Comparison of ENCODE assay signal across 8 cellular contexts in genomic region chr7:55365680-55366460, GRCh38. TPM values are rescaled to one million over a fixed set of nuclear protein-coding genes. Genes with fewer than 3 reads are reported as not detected.
A peak's percentile ranks its signal among the peaks of the same experiment; 100 is the strongest.
DNase-seq lines count a peak whose midpoint lies in the region; ATAC-seq and TF ChIP-seq lines count a peak whose summit lies in the region.

No MANE protein-coding gene starts in this region.

- peak; percentile 95 to 97 for DNase-seq in Caco-2
- peak; percentile 98 for DNase-seq in HT-29 (ENCODE audit: low spot score)
- peak; percentile 82 to 89 for DNase-seq in NOMO-1 (lab: John Stamatoyannopoulos, UW; ENCODE audit: unreplicated experiment in 2 of 2)
- peak; percentile 95 for DNase-seq in activated CD8-positive, alpha-beta memory T cell treated with anti-CD3 and anti-CD28 coated beads, Interleukin-2, amount 10 ng/mL, durations not matched to agents 7 days and 5 days
- DNase-seq in mesenteric fat pad (ENCODE audit: low spot score): peak; percentile 99
- DNase-seq in stimulated activated CD8-positive, alpha-beta memory T cell treated with anti-CD3 and anti-CD28 coated beads, Interleukin-15, amount 100 ng/mL, for 1 hour (ENCODE audit: low read depth): peak; percentile 87

- peak; percentile 17 to 29 for TF ChIP-seq CTCF in Caco-2 (IDR thresholded peaks at IDR 0.05; ENCODE audit: insufficient read depth in 1 of 2, low read depth in 1 of 2, low read length in 1 of 2, severe bottlenecking in 1 of 2, unreplicated experiment in 1 of 2)

- H3K9me3 Mint-ChIP-seq in Caco-2 (ENCODE audit: unreplicated experiment): no peaks in the 10 kb centered on the region
- no peaks in the 10 kb centered on the region for H3K9me3 Mint-ChIP-seq in activated CD8-positive, alpha-beta memory T cell treated with anti-CD3 and anti-CD28 coated beads, Interleukin-2, amount 10 ng/mL, durations not matched to agents 7 days and 5 days (ENCODE audit: low read depth)

- no peaks in the 10 kb centered on the region for H3K27me3 Mint-ChIP-seq in Caco-2 (ENCODE audit: insufficient read depth, unreplicated experiment)
- H3K27me3 Mint-ChIP-seq in activated CD8-positive, alpha-beta memory T cell treated with anti-CD3 and anti-CD28 coated beads, Interleukin-2, amount 10 ng/mL, durations not matched to agents 7 days and 5 days: peaks cover 3% of the 10 kb centered on the region

- intact Hi-C loops in Caco-2 (cut with micrococcal nuclease; ENCODE audit: unreplicated experiment): loop anchor here (1.0 to 10.0 kb wide), 6 partner anchors 30 to 591 kb away; no protein-coding TSS in a partner anchor

- peak overlapping the region; percentile 98 for H3K4me3 Mint-ChIP-seq in Caco-2 (ENCODE audit: unreplicated experiment)
- peak overlapping the region; percentile 89 for H3K4me3 Mint-ChIP-seq in activated CD8-positive, alpha-beta memory T cell treated with anti-CD3 and anti-CD28 coated beads, Interleukin-2, amount 10 ng/mL, durations not matched to agents 7 days and 5 days

- peak overlapping the region; percentile 94 for H3K9ac ChIP-seq in endocrine pancreas (ENCODE audit: control insufficient read depth, insufficient read depth, low read length)

- H3K4me1 ChIP-seq in Caco-2 (no peaks in the 10 kb centered on the region; the same call in 1 of the 2 replicates), endocrine pancreas (ENCODE audit: control insufficient read depth, insufficient read depth, low read length) (peaks cover 6% of the 10 kb centered on the region)

- H3K9me3 ChIP-seq in Caco-2 (no peaks in the 10 kb centered on the region), endocrine pancreas (ENCODE audit: control insufficient read depth, low read length) (no peaks in the 10 kb centered on the region)

- ATAC-seq in GM21360 (IDR thresholded peaks at IDR 0.05; ENCODE audit: unreplicated experiment): peak; percentile 82
- peak; percentile 89 for ATAC-seq in activated CD8-positive, alpha-beta memory T cell treated with anti-CD3 and anti-CD28 coated beads, Interleukin-2, amount 10 ng/mL, durations not matched to agents 7 days and 5 days

- peaks cover 18% of the 10 kb centered on the region for H3K36me3 Mint-ChIP-seq in Caco-2 (ENCODE audit: insufficient read depth, unreplicated experiment)
- H3K36me3 Mint-ChIP-seq in activated CD8-positive, alpha-beta memory T cell treated with anti-CD3 and anti-CD28 coated beads, Interleukin-2, amount 10 ng/mL, durations not matched to agents 7 days and 5 days: peaks cover 2% of the 10 kb centered on the region

- POLR2A ChIA-PET in Caco-2 (lab: Charles Lee): interaction anchor here (0.6 to 1.4 kb wide), 7 partner anchors 29 to 177 kb away, joined by 3 to 9 read pairs (median 4); no protein-coding TSS in a partner anchor

- H3K36me3 ChIP-seq in Caco-2 (ENCODE audit: control insufficient read depth, insufficient read depth, low read length) (no peaks in the 10 kb centered on the region), endocrine pancreas (ENCODE audit: control insufficient read depth, insufficient read depth, low read length) (no peaks in the 10 kb centered on the region)

- CTCF ChIA-PET in Caco-2 (lab: Charles Lee): no interaction called here
- CTCF ChIA-PET in activated CD8-positive, alpha-beta memory T cell treated with anti-CD3 and anti-CD28 coated beads, Interleukin-2, amount 10 ng/mL, durations not matched to agents 7 days and 5 days (lab: Charles Lee): interaction anchor here (0.7 to 2.4 kb wide), 6 partner anchors 14 to 85 kb away, joined by 3 to 16 read pairs (median 5); no protein-coding TSS in a partner anchor

- H3K27ac Mint-ChIP-seq in Caco-2 (ENCODE audit: unreplicated experiment): peak overlapping the region; percentile 99
- peak overlapping the region; percentile 91 for H3K27ac Mint-ChIP-seq in activated CD8-positive, alpha-beta memory T cell treated with anti-CD3 and anti-CD28 coated beads, Interleukin-2, amount 10 ng/mL, durations not matched to agents 7 days and 5 days

- no peaks in the 10 kb centered on the region for H3K27me3 ChIP-seq in Caco-2 (replicated peaks; ENCODE audit: control insufficient read depth, insufficient read depth, low read length)
- H3K27me3 ChIP-seq in endocrine pancreas (ENCODE audit: control insufficient read depth, insufficient read depth, low read length): no peaks in the 10 kb centered on the region

- peaks cover 18% of the 10 kb centered on the region for H3K4me1 Mint-ChIP-seq in Caco-2 (ENCODE audit: low read depth, unreplicated experiment)
- peaks cover 26% of the 10 kb centered on the region for H3K4me1 Mint-ChIP-seq in activated CD8-positive, alpha-beta memory T cell treated with anti-CD3 and anti-CD28 coated beads, Interleukin-2, amount 10 ng/mL, durations not matched to agents 7 days and 5 days

- H3K4me3 ChIP-seq in Caco-2 (ENCODE audit: low read depth, low read length) (peak overlapping the region; percentile 73), endocrine pancreas (ENCODE audit: control insufficient read depth, insufficient read depth, low read length) (peak overlapping the region; percentile 91)

- BruUV-seq in Caco-2 (replicated peaks; lab: Mats Ljungman, UMichigan): no TSS peak

RNA-seq across cellular contexts. Expression of gene LANCL2, which starts 0.7 kb away (rescaled TPM):
- total RNA-seq in Caco-2 (2022) (18.1 and 18.5 TPM in 2 replicates), mesenteric fat pad (11.0 TPM)
- 14.3 and 19.9 TPM in 2 replicates for total RNA-seq in HT-29 (2014; rRNA removed; shearing (Covaris generic))
- 1 to 10 TPM; 5.3 to 7.1 TPM for total RNA-seq in activated CD8-positive, alpha-beta memory T cell treated with anti-CD3 and anti-CD28 coated beads, Interleukin-2, amount 10 ng/mL, durations not matched to agents 7 days and 5 days

Comparison
In these comparisons a context has a peak if more than half of its experiments do, and no peak if none do; other contexts are left out.
1. Peak in every context shown above with its lines: DNase-seq, ATAC-seq and H3K4me3 ChIP-seq.